In genomic region chr10:12543589-12543988, GRCh38 we compare ENCODE assay signal across 20 cellular contexts.
"Had no signal": no experiment of that assay in that cellular context is flagged by ENCODE, and none has a peak within 500 bp of the region (broad histone marks: within the 10 kb centered on the region; RNA-seq: fewer than 3 reads in every experiment).

No MANE protein-coding gene starts in this region.

- H3K27me3 ChIP-seq: colonic mucosa, ovary, sigmoid colon, stomach, thyroid gland had no signal

- DNase-seq: colonic mucosa; dermis blood vessel endothelial cell; effector memory CD8-positive, alpha-beta T cell; hypothalamus; left ventricle myocardium superior; lower lobe of right lung; naive thymus-derived CD8-positive, alpha-beta T cell; nephron progenitor cell; occipital lobe; ovary; psoas muscle; right cardiac atrium; sigmoid colon; stimulated activated CD4-positive, alpha-beta T cell treated with anti-CD3 and anti-CD28 coated beads, Interleukin-2, amount 100 ng/mL, for 24 hours; stimulated activated CD4-positive, alpha-beta T cell treated with anti-CD3 and anti-CD28 coated beads, Interleukin-4, amount 100 ng/mL, for 24 hours; stimulated activated naive CD4-positive, alpha-beta T cell treated with Interleukin-2 at 50 U/mL for 16 hours; stomach; thyroid gland; trophoblast cell had no signal

- H3K36me3 ChIP-seq: colonic mucosa, lower lobe of right lung, ovary, sigmoid colon, stomach, thyroid gland had no signal

- H3K9me3 ChIP-seq: colonic mucosa, lower lobe of right lung, ovary, psoas muscle, sigmoid colon, stomach, thyroid gland had no signal

- H3K4me3 ChIP-seq: colonic mucosa, lower lobe of right lung, ovary, psoas muscle, sigmoid colon, stomach, thyroid gland had no signal

- ATAC-seq: effector memory CD8-positive, alpha-beta T cell; left ventricle myocardium superior; lower lobe of right lung; naive thymus-derived CD8-positive, alpha-beta T cell; psoas muscle; right cardiac atrium; stimulated activated effector memory CD8-positive, alpha-beta T cell treated with anti-CD3 and anti-CD28 coated beads, Interleukin-12 subunit alpha, Interleukin-12 subunit beta, amount 100 ng/mL, for 72 hours had no signal

- H3K4me1 ChIP-seq: colonic mucosa, lower lobe of right lung, psoas muscle had no signal

- H3K27ac Mint-ChIP-seq: naive thymus-derived CD8-positive, alpha-beta T cell; nephron progenitor cell; stimulated activated effector memory CD8-positive, alpha-beta T cell treated with anti-CD3 and anti-CD28 coated beads, Interleukin-12 subunit alpha, Interleukin-12 subunit beta, amount 100 ng/mL, for 72 hours had no signal

- H3K36me3 Mint-ChIP-seq: stimulated activated effector memory CD8-positive, alpha-beta T cell treated with anti-CD3 and anti-CD28 coated beads, Interleukin-12 subunit alpha, Interleukin-12 subunit beta, amount 100 ng/mL, for 72 hours had no signal

- H3K27ac ChIP-seq: colonic mucosa, lower lobe of right lung, ovary, psoas muscle, sigmoid colon, stomach, thyroid gland had no signal

- H3K4me3 Mint-ChIP-seq: effector memory CD8-positive, alpha-beta T cell; naive thymus-derived CD8-positive, alpha-beta T cell; nephron progenitor cell; stimulated activated effector memory CD8-positive, alpha-beta T cell treated with anti-CD3 and anti-CD28 coated beads, Interleukin-12 subunit alpha, Interleukin-12 subunit beta, amount 100 ng/mL, for 72 hours had no signal

- H3K27me3 Mint-ChIP-seq: effector memory CD8-positive, alpha-beta T cell; naive thymus-derived CD8-positive, alpha-beta T cell had no signal
